In genomic region chr6:148455225-148455624, GRCh38 we compare ENCODE assay signal across 17 cellular contexts.
DNase-seq lines count a peak whose midpoint lies in the region; ATAC-seq and TF ChIP-seq lines count a peak whose summit lies in the region.
"Had no signal": no experiment of that assay in that cellular context is flagged by ENCODE, and none has a peak within 500 bp of the region (broad histone marks: within the 10 kb centered on the region; RNA-seq: fewer than 3 reads in every experiment).

No MANE protein-coding gene starts in this region.

- TF ChIP-seq POLR2A in heart left ventricle (IDR thresholded peaks at IDR 0.05), result no peak
- TF ChIP-seq POLR2A in GM18505 (IDR thresholded peaks at IDR 0.05; ENCODE audit: borderline replicate concordance, extremely low read depth, insufficient read depth, insufficient read length), result no peak

- H3K36me3 ChIP-seq in heart left ventricle, result peaks cover 0 to 6% (median 0%) of the 10 kb centered on the region in 9 donors
- peaks cover 0 to 3% of the 10 kb centered on the region in 2 donors for H3K36me3 ChIP-seq in ascending aorta
- H3K36me3 ChIP-seq: pancreas had no signal

- peak in 3 of 4 donors; percentile 47 to 71 (median 54) for ATAC-seq in heart left ventricle
- no peak for ATAC-seq in Right ventricle myocardium superior (ENCODE audit: poor library complexity)
- ATAC-seq in GM19351 (IDR thresholded peaks at IDR 0.05; ENCODE audit: unreplicated experiment), result no peak
- ATAC-seq in GM18505 (IDR thresholded peaks at IDR 0.05; ENCODE audit: unreplicated experiment), result no peak
- ATAC-seq in HG02759 (IDR thresholded peaks at IDR 0.05; ENCODE audit: unreplicated experiment), result no peak
- ATAC-seq: effector memory CD8-positive, alpha-beta T cell; pancreas had no signal

- H3K4me3 ChIP-seq in heart left ventricle, result no peak overlapping the region
- H3K4me3 ChIP-seq in ascending aorta, result no peak overlapping the region
- H3K4me3 ChIP-seq: pancreas, PC-9 had no signal

- TF ChIP-seq CTCF in heart left ventricle (IDR thresholded peaks at IDR 0.05), result no peak
- no peak for TF ChIP-seq CTCF in ascending aorta (IDR thresholded peaks at IDR 0.05)

- H3K4me1 ChIP-seq in heart left ventricle (peaks cover 0 to 56% (median 30%) of the 10 kb centered on the region in 12 donors), ascending aorta (no peaks in the 10 kb centered on the region)
- H3K4me1 ChIP-seq: pancreas had no signal

- intact Hi-C loops in heart left ventricle (cut with DNase I), result no loop called here
- intact Hi-C loops in Right ventricle myocardium superior (cut with DNase I), result no loop called here
- intact Hi-C loops in ascending aorta (cut with DNase I), result no loop called here

- WGBS in heart left ventricle, 4 donors, result 36 to 51% (median 43%) methylated on average over 10 of the region's 10 CpGs

- H3K27ac ChIP-seq in heart left ventricle, result peak overlapping the region in 6 of 12 donors; percentile 14 to 54 (median 42)
- peak overlapping the region; percentile 48 for H3K27ac ChIP-seq in layer of hippocampus (ENCODE audit: low read depth, low read length)
- no peak overlapping the region for H3K27ac ChIP-seq in ascending aorta
- H3K27ac ChIP-seq: pancreas, PC-9 had no signal

- H3K9me3 ChIP-seq in heart left ventricle (no peaks in the 10 kb centered on the region), ascending aorta (no peaks in the 10 kb centered on the region)
- H3K9me3 ChIP-seq: pancreas had no signal

- H3K27me3 ChIP-seq in heart left ventricle (no peaks in the 10 kb centered on the region), layer of hippocampus (ENCODE audit: control insufficient read depth, insufficient read depth, low read length) (no peaks in the 10 kb centered on the region), ascending aorta (no peaks in the 10 kb centered on the region)
- H3K27me3 ChIP-seq: pancreas had no signal

- DNase-seq in heart left ventricle (peak in 1 of 5 donors; percentile 29), Right ventricle myocardium superior (no peak), dermis microvascular lymphatic vessel endothelial cell (ENCODE audit: low read depth in 2 of 2) (peak; percentile 95 to 99), ascending aorta (ENCODE audit: low spot score in 2 of 2) (no peak)
- DNase-seq: ACHN; activated CD4-positive, alpha-beta T cell treated with anti-CD3 and anti-CD28 coated beads for 4 hours; activated T-cell treated with anti-CD3 and anti-CD28 coated beads, Interleukin-2, amount 50 U/mL, for 24 hours; effector memory CD8-positive, alpha-beta T cell; NCI-H1092 treated with DMSO at 0.1 percent for 48 hours; NCI-H345; pancreas; PC-9; T-helper 2 cell had no signal

Comparison
In these comparisons a context has a peak if more than half of its experiments do, and no peak if none do; other contexts are left out.
1. ATAC-seq: peak in heart left ventricle (3 of 4); none in Right ventricle myocardium superior (single experiment), GM19351 (single experiment), GM18505 (single experiment) and HG02759 (single experiment).
2. DNase-seq: peak in dermis microvascular lymphatic vessel endothelial cell (2 of 2); none in Right ventricle myocardium superior (single experiment) and ascending aorta (0 of 2).